14 cellular contexts compared by ENCODE assay signal in the genomic region with DNA sequence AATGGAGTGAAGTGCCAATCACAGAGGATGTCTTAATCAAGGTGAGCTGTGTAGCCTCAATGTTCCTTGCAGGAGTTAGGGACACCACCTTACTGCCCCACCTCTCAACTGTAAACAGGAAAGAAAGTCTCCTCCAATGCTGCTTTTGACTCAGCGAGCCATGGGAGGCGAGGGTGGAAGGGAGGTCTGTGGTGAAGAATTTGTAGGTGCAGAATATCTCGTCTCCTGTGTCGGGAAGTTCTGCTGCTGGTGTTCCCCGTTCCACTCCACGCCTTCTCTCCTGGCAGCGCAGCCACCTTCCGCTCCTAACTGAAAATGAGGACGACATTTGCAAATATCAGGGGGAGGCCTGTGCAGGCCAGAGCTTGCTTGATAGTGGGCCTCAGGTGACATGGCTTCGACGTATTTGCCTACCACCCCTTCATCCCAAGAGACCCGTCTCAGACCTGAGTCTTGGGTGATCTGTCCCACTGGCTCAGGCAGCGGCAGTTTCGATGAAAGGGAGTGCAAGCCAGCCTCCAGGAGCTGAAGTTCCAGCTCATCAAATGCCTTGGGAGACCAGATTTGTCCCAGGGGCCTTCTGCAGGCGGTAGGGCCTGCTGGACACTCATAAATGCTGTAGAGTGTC.
DNase-seq lines count a peak whose midpoint lies in the region; ATAC-seq, FAIRE-seq and TF ChIP-seq lines count a peak whose summit lies in the region.
"Had no signal": no experiment of that assay in that cellular context is flagged by ENCODE, and none has a peak within 500 bp of the region (broad histone marks: within the 10 kb centered on the region; RNA-seq: fewer than 3 reads in every experiment).

No MANE protein-coding gene starts in this region.

- ATAC-seq in GM18907 (IDR thresholded peaks at IDR 0.05; ENCODE audit: unreplicated experiment) (peak; percentile 14), HG03066 (IDR thresholded peaks at IDR 0.05; ENCODE audit: low read depth, unreplicated experiment) (peak; percentile 9), heart right ventricle (no peak)
- ATAC-seq: CD8-positive, alpha-beta T cell had no signal

- WGBS in H1 (ENCODE audit: extremely low coverage in 1 of 2, insufficient coverage in 1 of 2, insufficient read length in 1 of 2, insufficient replicate concordance in 2 of 2, low coverage in 1 of 2, low lambda C conversion rate in 2 of 2, missing lambda C conversion rate in 1 of 2), 2 experiments = 77% methylated on average over 14 of the region's 15 CpGs; no CpG with 5 or more reads in 1 of the 2 experiments
- WGBS in neuronal stem cell (ENCODE audit: extremely low coverage in 2 of 2, insufficient read length in 2 of 2, insufficient replicate concordance in 1 of 2), 2 donors = no CpG with 5 or more reads among the region's 15 CpGs
- WGBS in heart right ventricle, 2 donors = 77 to 80% methylated on average over 15 of the region's 15 CpGs

- H3K36me3 ChIP-seq in H1 (ENCODE audit: control insufficient read depth in 2 of 4, insufficient read depth in 4 of 4, low read length in 3 of 4) (no peaks in the 10 kb centered on the region), neuronal stem cell (replicated peaks in 1 of 2; ENCODE audit: control insufficient read depth in 2 of 2, insufficient read depth in 2 of 2, low read length in 2 of 2) (no peaks in the 10 kb centered on the region), heart right ventricle (no peaks in the 10 kb centered on the region)
- H3K36me3 ChIP-seq: BE2C had no signal

- H3K18ac ChIP-seq in H1 (ENCODE audit: extremely low read depth, low read length) = no peak overlapping the region
- no peak overlapping the region for H3K18ac ChIP-seq in neuronal stem cell (ENCODE audit: low read length)

- H3K27ac ChIP-seq in H1 (ENCODE audit: low read depth, low read length) (no peak overlapping the region), neuronal stem cell (replicated peaks; ENCODE audit: low read length) (no peak overlapping the region), heart right ventricle (no peak overlapping the region)
- H3K27ac ChIP-seq: GM23248 had no signal

- no peaks in the 10 kb centered on the region for H4K20me1 ChIP-seq in H1 (replicated peaks in 1 of 2; ENCODE audit: control insufficient read depth in 1 of 2, insufficient read depth in 2 of 2, low read length in 2 of 2)

- H4K91ac ChIP-seq in H1 (replicated peaks; ENCODE audit: insufficient read length, low read length) (no peak overlapping the region), neuronal stem cell (ENCODE audit: low read depth, low read length, poor library complexity) (no peak overlapping the region)

- H3K9ac ChIP-seq in H1 (replicated peaks in 1 of 4; ENCODE audit: extremely low read depth in 1 of 4, low read depth in 3 of 4, low read length in 3 of 4) = no peak overlapping the region
- H3K9ac ChIP-seq in neuronal stem cell (ENCODE audit: low read depth, low read length, poor library complexity) = peak overlapping the region; percentile 1
- H3K9ac ChIP-seq: GM23248 had no signal

- DNase-seq in H1 (ENCODE audit: low read depth in 1 of 2, low spot score in 2 of 2) (no peak), neuronal stem cell (ENCODE audit: low spot score) (no peak), D721Med (ENCODE audit: insufficient read length, low spot score) (no peak), NCI-H1694 treated with DMSO at 0.1 percent for 48 hours (lab: John Stamatoyannopoulos, UW) (no peak), heart right ventricle (no peak)
- DNase-seq: BE2C; CD8-positive, alpha-beta T cell; COR-L47; DND-41; GDM1; GM23248 had no signal

- no peak overlapping the region for H3K14ac ChIP-seq in H1 (ENCODE audit: insufficient read length)
- H3K14ac ChIP-seq in neuronal stem cell (ENCODE audit: low read length) = no peak overlapping the region

- no peak overlapping the region for H2BK12ac ChIP-seq in H1 (ENCODE audit: low read depth, low read length)
- no peak overlapping the region for H2BK12ac ChIP-seq in neuronal stem cell (ENCODE audit: low read length)

- CTCF ChIA-PET in H1 (lab: Charles Lee; ENCODE audit: partially characterized antibody) = no interaction called here

- no peaks in the 10 kb centered on the region for H3K79me2 ChIP-seq in H1 (ENCODE audit: control insufficient read depth in 1 of 2, insufficient read depth in 2 of 2, low read length in 2 of 2)

- TF ChIP-seq EP300 in H1 (IDR thresholded peaks at IDR 0.05; ENCODE audit: borderline replicate concordance in 1 of 2, low read depth in 2 of 2, low read length in 2 of 2) = no peak

- H3K9me3 ChIP-seq in H1 (ENCODE audit: insufficient read depth in 2 of 2, low read depth in 1 of 2, low read length in 1 of 2) (peaks cover 5 to 50% of the 10 kb centered on the region in 2 experiments; a peak in 2 of 4 replicates), neuronal stem cell (replicated peaks in 1 of 2; ENCODE audit: control insufficient read depth in 2 of 2, insufficient read depth in 1 of 2, low read depth in 1 of 2, low read length in 2 of 2) (no peaks in the 10 kb centered on the region), heart right ventricle (no peaks in the 10 kb centered on the region)
- H3K9me3 ChIP-seq: BE2C had no signal

- H3K23ac ChIP-seq in H1 (ENCODE audit: insufficient read length) = no peak overlapping the region
- H3K23ac ChIP-seq in neuronal stem cell (ENCODE audit: low read depth, low read length, poor library complexity) = no peak overlapping the region

- H2AK5ac ChIP-seq in H1 (ENCODE audit: low read depth, low read length) (no peak overlapping the region), neuronal stem cell (ENCODE audit: low read depth, low read length) (no peak overlapping the region)

- no peak overlapping the region for H4K5ac ChIP-seq in H1 (ENCODE audit: insufficient read length, low read depth, low read length)

- no peaks in the 10 kb centered on the region for H3K4me1 ChIP-seq in H1 (replicated peaks in 1 of 4; ENCODE audit: control insufficient read depth in 3 of 4, insufficient read depth in 4 of 4, low read length in 3 of 4)
- peaks cover 0 to 2% of the 10 kb centered on the region in 2 donors for H3K4me1 ChIP-seq in neuronal stem cell (ENCODE audit: control insufficient read depth in 2 of 2, insufficient read depth in 1 of 2, low read depth in 1 of 2, low read length in 2 of 2)
- H3K4me1 ChIP-seq in heart right ventricle = no peaks in the 10 kb centered on the region
- H3K4me1 ChIP-seq: BE2C had no signal

- H3K4ac ChIP-seq in H1 (replicated peaks; ENCODE audit: insufficient read length, low read depth, low read length) (no peak overlapping the region), neuronal stem cell (ENCODE audit: low read length) (no peak overlapping the region)

- H2BK120ac ChIP-seq in H1 (replicated peaks; ENCODE audit: low read depth, low read length) (no peak overlapping the region), neuronal stem cell (ENCODE audit: low read depth, low read length) (no peak overlapping the region)

- H3K79me1 ChIP-seq in H1 (ENCODE audit: low read depth, low read length) (no peaks in the 10 kb centered on the region), neuronal stem cell (ENCODE audit: low read depth, low read length) (no peaks in the 10 kb centered on the region)

- H3K23me2 ChIP-seq in H1 (ENCODE audit: low read depth, low read length) = no peaks in the 10 kb centered on the region

- no peaks in the 10 kb centered on the region for H3K27me3 ChIP-seq in H1 (replicated peaks in 1 of 4; ENCODE audit: control insufficient read depth in 3 of 4, extremely low read depth in 1 of 4, insufficient read depth in 3 of 4, low read length in 3 of 4)
- H3K27me3 ChIP-seq in neuronal stem cell (ENCODE audit: control insufficient read depth in 3 of 3, insufficient read depth in 3 of 3, low read depth in 1 of 3, low read length in 3 of 3) = peaks cover 0 to 3% (median 0%) of the 10 kb centered on the region in 3 experiments
- peaks cover 0 to 35% (median 16%) of the 10 kb centered on the region in 7 donors for H3K27me3 ChIP-seq in heart right ventricle
- H3K27me3 ChIP-seq: BE2C had no signal

- FAIRE-seq in H1 (lab: Jason Lieb, UNC) (no peak), D721Med (lab: Jason Lieb, UNC) (no peak)
- FAIRE-seq: A204.1 had no signal

- H2BK20ac ChIP-seq in H1 (ENCODE audit: low read length) = no peak overlapping the region

- no peak overlapping the region for H3K4me3 ChIP-seq in H1 (ENCODE audit: extremely low read depth in 1 of 4, insufficient read depth in 2 of 4, low read depth in 3 of 4, low read length in 4 of 4)
- no peak overlapping the region for H3K4me3 ChIP-seq in neuronal stem cell (ENCODE audit: low read length in 2 of 2)
- no peak overlapping the region for H3K4me3 ChIP-seq in heart right ventricle
- H3K4me3 ChIP-seq: GM23248 had no signal

- no peak for TF ChIP-seq POLR2A in H1 (IDR thresholded peaks at IDR 0.05; ENCODE audit: control extremely low read depth in 1 of 2, low read depth in 2 of 2, low read length in 2 of 2)

- POLR2A ChIA-PET in H1 (lab: Charles Lee; ENCODE audit: partially characterized antibody) = no interaction called here

- no peak overlapping the region for H3K4me2 ChIP-seq in H1 (ENCODE audit: insufficient read depth in 1 of 2, low read depth in 2 of 2, low read length in 2 of 2)
- H3K4me2 ChIP-seq in neuronal stem cell (ENCODE audit: insufficient read depth, low read length, poor library complexity, severe bottlenecking) = no peak overlapping the region

- H2BK5ac ChIP-seq in H1 (ENCODE audit: low read depth, low read length) (no peak overlapping the region), neuronal stem cell (ENCODE audit: low read length) (no peak overlapping the region)

- H2BK15ac ChIP-seq in H1 (ENCODE audit: low read length) (no peak overlapping the region), neuronal stem cell (ENCODE audit: low read length) (no peak overlapping the region)

- no peak overlapping the region for H2AFZ ChIP-seq in H1 (ENCODE audit: low read length)
- no peak overlapping the region for H2AFZ ChIP-seq in neuronal stem cell (ENCODE audit: low read length)
- H2AFZ ChIP-seq: GM23248 had no signal

- intact Hi-C loops in heart right ventricle (cut with DNase I) = no loop called here

- TF ChIP-seq CTCF in H1 (IDR thresholded peaks at IDR 0.05; ENCODE audit: control extremely low read depth in 1 of 3, insufficient read depth in 1 of 3, low read depth in 1 of 3, low read length in 3 of 3) (no peak), D721Med (IDR thresholded peaks at IDR 0.05; ENCODE audit: insufficient read depth, missing control alignments) (no peak), heart right ventricle (IDR thresholded peaks at IDR 0.05) (no peak)

- 0 out of 2 replicates have a peak overlapping the region, but pooled peaks have one; percentile 20 for H4K8ac ChIP-seq in H1 (ENCODE audit: extremely low read depth, insufficient read depth, low read length)
- no peak overlapping the region for H4K8ac ChIP-seq in neuronal stem cell (ENCODE audit: low read depth, low read length)

- no peak overlapping the region for H3K56ac ChIP-seq in H1 (replicated peaks; ENCODE audit: insufficient read length, low read depth, low read length)

- no peak for TF ChIP-seq RAD21 in H1 (IDR thresholded peaks at IDR 0.05 in 1 of 2, conservative IDR thresholded peaks at IDR 0.05 in 1 of 2; ENCODE audit: low read depth in 2 of 2, low read length in 2 of 2)

TF ChIP-seq in H1, 55 proteins besides CTCF, POLR2A, EP300 and RAD21 (continues in another document):
- TF ChIP-seq BCL11A (IDR thresholded peaks at IDR 0.05; ENCODE audit: low read depth in 2 of 2, low read length in 2 of 2) (no peak), RBBP5 (IDR thresholded peaks at IDR 0.05; ENCODE audit: borderline replicate concordance, low read depth, low read length) (no peak), SUZ12 (IDR thresholded peaks at IDR 0.05; ENCODE audit: low read length) (no peak)

Comparison
In these comparisons a context has a peak if more than half of its experiments do, and no peak if none do; other contexts are left out.
1. ATAC-seq: peak in GM18907 (single experiment) and HG03066 (single experiment); none in heart right ventricle (0 of 8).